11 cellular contexts compared by ENCODE assay signal in the genomic region with DNA sequence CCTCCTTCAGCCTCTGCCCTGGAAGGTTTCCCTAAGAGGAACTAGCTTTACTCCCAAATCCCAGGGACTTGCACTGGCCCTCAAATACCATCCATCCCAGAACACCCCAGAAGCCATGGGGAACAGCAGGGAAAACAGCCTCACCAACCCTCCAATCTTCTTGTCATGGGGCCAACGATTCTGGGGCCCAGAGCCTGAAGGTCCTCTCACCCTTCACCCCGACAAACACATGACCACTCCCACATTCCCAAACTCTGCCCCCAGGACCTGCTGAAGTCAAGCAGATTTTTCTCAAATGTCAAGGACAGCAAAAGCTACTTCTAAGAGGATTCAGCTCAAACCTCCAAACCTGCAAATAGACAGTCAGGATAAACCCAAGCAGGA.
DNase-seq lines count a peak whose midpoint lies in the region; ATAC-seq and TF ChIP-seq lines count a peak whose summit lies in the region.
"Had no signal": no experiment of that assay in that cellular context is flagged by ENCODE, and none has a peak within 500 bp of the region (broad histone marks: within the 10 kb centered on the region; RNA-seq: fewer than 3 reads in every experiment).

No MANE protein-coding gene starts in this region.

- H3K27ac ChIP-seq in KOPT-K1 (ENCODE audit: low read depth, low read length, poor library complexity, severe bottlenecking) = peak overlapping the region; percentile 56
- H3K27ac ChIP-seq in cingulate gyrus (ENCODE audit: low read depth, low read length) = peak overlapping the region; percentile 30
- H3K27ac ChIP-seq in substantia nigra (ENCODE audit: low read depth, low read length, poor library complexity, severe bottlenecking) = peak overlapping the region; percentile 36

- H3K9me3 ChIP-seq in KOPT-K1 (ENCODE audit: insufficient read depth, low read length, poor library complexity, severe bottlenecking) = no peaks in the 10 kb centered on the region

- no peak for TF ChIP-seq CTCF in mesothelial cell of epicardium (IDR thresholded peaks at IDR 0.05; ENCODE audit: unreplicated experiment)

- H3K27me3 Mint-ChIP-seq in mesothelial cell of epicardium (ENCODE audit: low read depth) = no peaks in the 10 kb centered on the region

- ATAC-seq in GM18858 (IDR thresholded peaks at IDR 0.05; ENCODE audit: unreplicated experiment) = no peak
- ATAC-seq in HG03520 (IDR thresholded peaks at IDR 0.05; ENCODE audit: unreplicated experiment) = no peak
- ATAC-seq in HG02763 (IDR thresholded peaks at IDR 0.05; ENCODE audit: unreplicated experiment) = no peak

- H3K36me3 Mint-ChIP-seq in mesothelial cell of epicardium = no peaks in the 10 kb centered on the region

- no peaks in the 10 kb centered on the region for H3K9me3 Mint-ChIP-seq in mesothelial cell of epicardium

- DNase-seq in mesothelial cell of epicardium (ENCODE audit: low spot score in 2 of 2, unreplicated experiment in 2 of 2) (no peak), substantia nigra (lab: John Stamatoyannopoulos, UW) (no peak), NCI-H345 (lab: John Stamatoyannopoulos, UW) (no peak)
- DNase-seq: NCI-H1436; stimulated activated CD4-positive, alpha-beta T cell treated with anti-CD3 and anti-CD28 coated beads, Interleukin-4, amount 100 ng/mL, for 1 hour; T-helper 9 cell had no signal

- H3K4me3 Mint-ChIP-seq in mesothelial cell of epicardium = no peak overlapping the region

- peaks cover 68% of the 10 kb centered on the region for H3K4me1 Mint-ChIP-seq in mesothelial cell of epicardium

- no peaks in the 10 kb centered on the region for H3K36me3 ChIP-seq in KOPT-K1 (ENCODE audit: insufficient read depth, low read length)

- H3K27ac Mint-ChIP-seq in mesothelial cell of epicardium = peak overlapping the region; percentile 99
